1 cellular context compared by ENCODE assay signal in the genomic region with DNA sequence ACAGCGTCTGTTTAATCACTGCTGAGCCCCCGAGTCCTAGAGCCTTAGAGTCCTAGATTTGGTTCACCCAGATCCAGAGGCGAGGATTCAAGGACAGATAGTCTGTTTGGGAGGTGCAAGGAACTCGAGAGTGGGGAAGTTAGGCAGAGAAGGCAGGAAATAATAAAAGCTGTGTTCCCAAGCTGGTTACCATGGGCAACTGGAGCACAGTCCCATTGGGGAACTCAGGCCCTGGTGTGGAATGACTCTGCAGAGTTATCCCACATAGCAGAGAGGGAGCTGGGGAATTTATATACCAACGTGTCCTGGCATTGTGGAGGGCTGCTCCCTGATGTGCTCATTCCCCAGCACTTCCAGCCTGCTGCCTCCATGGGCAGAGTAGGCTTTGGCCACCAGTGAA.
TF ChIP-seq lines count a peak whose summit lies in the region.

No MANE protein-coding gene starts in this region.

TF ChIP-seq in WTC11, 78 proteins besides CTCF, POLR2A, EP300 and RAD21:
- no peak for TF ChIP-seq NR3C1 (CRISPR knock-in tag; conservative IDR thresholded peaks at IDR 0.05; ENCODE audit: low read depth)
- TF ChIP-seq, protein P1, sequence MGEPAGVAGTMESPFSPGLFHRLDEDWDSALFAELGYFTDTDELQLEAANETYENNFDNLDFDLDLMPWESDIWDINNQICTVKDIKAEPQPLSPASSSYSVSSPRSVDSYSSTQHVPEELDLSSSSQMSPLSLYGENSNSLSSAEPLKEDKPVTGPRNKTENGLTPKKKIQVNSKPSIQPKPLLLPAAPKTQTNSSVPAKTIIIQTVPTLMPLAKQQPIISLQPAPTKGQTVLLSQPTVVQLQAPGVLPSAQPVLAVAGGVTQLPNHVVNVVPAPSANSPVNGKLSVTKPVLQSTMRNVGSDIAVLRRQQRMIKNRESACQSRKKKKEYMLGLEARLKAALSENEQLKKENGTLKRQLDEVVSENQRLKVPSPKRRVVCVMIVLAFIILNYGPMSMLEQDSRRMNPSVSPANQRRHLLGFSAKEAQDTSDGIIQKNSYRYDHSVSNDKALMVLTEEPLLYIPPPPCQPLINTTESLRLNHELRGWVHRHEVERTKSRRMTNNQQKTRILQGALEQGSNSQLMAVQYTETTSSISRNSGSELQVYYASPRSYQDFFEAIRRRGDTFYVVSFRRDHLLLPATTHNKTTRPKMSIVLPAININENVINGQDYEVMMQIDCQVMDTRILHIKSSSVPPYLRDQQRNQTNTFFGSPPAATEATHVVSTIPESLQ (CRISPR knock-in tag; IDR thresholded peaks at IDR 0.05) = no peak
- no peak for TF ChIP-seq NFYB (CRISPR knock-in tag; conservative IDR thresholded peaks at IDR 0.05; ENCODE audit: low read depth)
- no peak for TF ChIP-seq AFF4 (CRISPR knock-in tag; IDR thresholded peaks at IDR 0.05; ENCODE audit: borderline replicate concordance)
- TF ChIP-seq ZNF423 (CRISPR knock-in tag; IDR thresholded peaks at IDR 0.05) = no peak
- TF ChIP-seq, protein P2, sequence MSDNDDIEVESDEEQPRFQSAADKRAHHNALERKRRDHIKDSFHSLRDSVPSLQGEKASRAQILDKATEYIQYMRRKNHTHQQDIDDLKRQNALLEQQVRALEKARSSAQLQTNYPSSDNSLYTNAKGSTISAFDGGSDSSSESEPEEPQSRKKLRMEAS (CRISPR knock-in tag; IDR thresholded peaks at IDR 0.05) = no peak
- TF ChIP-seq NR1H2 (CRISPR knock-in tag; IDR thresholded peaks at IDR 0.05) = no peak
- TF ChIP-seq HMGXB4 (CRISPR knock-in tag; IDR thresholded peaks at IDR 0.05) = no peak
- no peak for TF ChIP-seq FOXJ3 (CRISPR knock-in tag; IDR thresholded peaks at IDR 0.05; ENCODE audit: borderline replicate concordance)
- TF ChIP-seq, protein P3, sequence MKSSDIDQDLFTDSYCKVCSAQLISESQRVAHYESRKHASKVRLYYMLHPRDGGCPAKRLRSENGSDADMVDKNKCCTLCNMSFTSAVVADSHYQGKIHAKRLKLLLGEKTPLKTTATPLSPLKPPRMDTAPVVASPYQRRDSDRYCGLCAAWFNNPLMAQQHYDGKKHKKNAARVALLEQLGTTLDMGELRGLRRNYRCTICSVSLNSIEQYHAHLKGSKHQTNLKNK (CRISPR knock-in tag; IDR thresholded peaks at IDR 0.05) = no peak
- TF ChIP-seq ZNF232 (CRISPR knock-in tag; IDR thresholded peaks at IDR 0.05) = no peak
- no peak for TF ChIP-seq SMAD3 (CRISPR knock-in tag; IDR thresholded peaks at IDR 0.05; ENCODE audit: borderline replicate concordance)
